8 cellular contexts compared by ENCODE assay signal in the genomic region with DNA sequence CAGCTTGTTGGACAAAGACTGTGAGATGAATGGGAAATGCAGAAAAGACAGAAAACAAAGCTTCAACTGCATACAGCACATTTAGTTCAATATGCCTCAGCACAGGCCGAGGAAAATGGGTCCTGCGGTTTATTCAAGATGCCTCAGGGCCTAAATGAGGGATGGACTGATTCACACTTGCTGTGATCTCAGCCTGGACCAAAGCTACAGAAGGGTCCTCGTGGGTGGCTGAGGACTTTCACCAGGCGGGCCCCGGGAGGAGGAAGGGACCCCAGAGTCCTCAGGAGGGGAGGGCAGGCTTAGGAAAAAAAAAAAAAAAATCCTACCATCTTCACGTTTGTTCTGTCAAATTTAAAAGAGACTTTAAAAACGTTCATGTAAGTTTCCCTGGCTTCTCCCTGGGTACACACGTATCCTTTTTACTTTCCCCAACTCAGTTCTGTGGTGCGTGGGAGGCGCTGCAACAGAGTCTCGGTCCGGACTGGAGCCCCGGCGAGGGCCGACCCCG. TPM values are rescaled to one million over a fixed set of nuclear protein-coding genes. Genes with fewer than 3 reads are reported as not detected.
DNase-seq lines count a peak whose midpoint lies in the region; ATAC-seq and TF ChIP-seq lines count a peak whose summit lies in the region.

No MANE protein-coding gene starts in this region.

- H3K4me1 ChIP-seq in heart right ventricle (peaks cover 0 to 28% (median 16%) of the 10 kb centered on the region in 9 donors), sigmoid colon (peaks cover 0 to 26% (median 22%) of the 10 kb centered on the region in 4 donors)

- peak overlapping the region; percentile 74 for H3K4me3 Mint-ChIP-seq in activated CD8-positive, alpha-beta memory T cell treated with anti-CD3 and anti-CD28 coated beads, Interleukin-2, amount 10 ng/mL, durations not matched to agents 7 days and 5 days
- peak overlapping the region; percentile 75 for H3K4me3 Mint-ChIP-seq in activated naive CD4-positive, alpha-beta T cell treated with anti-CD3 and anti-CD28 coated beads, Interleukin-2, amount 10 ng/mL, durations not matched to agents 7 days and 5 days

- CTCF ChIA-PET in activated CD8-positive, alpha-beta memory T cell treated with anti-CD3 and anti-CD28 coated beads, Interleukin-2, amount 10 ng/mL, durations not matched to agents 7 days and 5 days (lab: Charles Lee) = interaction anchor here (0.5 to 5.3 kb wide), 31 partner anchors 9 to 1310 kb away, joined by 3 to 26 read pairs (median 4); a partner anchor contains a TSS
- CTCF ChIA-PET in activated naive CD4-positive, alpha-beta T cell treated with anti-CD3 and anti-CD28 coated beads, Interleukin-2, amount 10 ng/mL, durations not matched to agents 7 days and 5 days (lab: Charles Lee) = interaction anchor here (0.6 to 2.0 kb wide), 13 partner anchors 9 to 481 kb away, joined by 3 to 10 read pairs (median 5); a partner anchor contains a TSS

- no peak for TF ChIP-seq EP300 in sigmoid colon (IDR thresholded peaks at IDR 0.05)

- intact Hi-C loops in heart right ventricle (cut with DNase I) = loop anchor here in 3 of 10 donors (5.0 to 10.0 kb wide), 4 partner anchors 161 to 363 kb away; a partner anchor contains a TSS
- intact Hi-C loops in sigmoid colon (cut with DNase I) = loop anchor here (2.0 to 10.0 kb wide), 4 partner anchors 23 to 1143 kb away; a partner anchor contains a TSS

- H3K27ac Mint-ChIP-seq in activated CD8-positive, alpha-beta memory T cell treated with anti-CD3 and anti-CD28 coated beads, Interleukin-2, amount 10 ng/mL, durations not matched to agents 7 days and 5 days = peak overlapping the region; percentile 77
- H3K27ac Mint-ChIP-seq in activated naive CD4-positive, alpha-beta T cell treated with anti-CD3 and anti-CD28 coated beads, Interleukin-2, amount 10 ng/mL, durations not matched to agents 7 days and 5 days = peak overlapping the region; percentile 82

- peak in 1 of 2 donors; percentile 20 for TF ChIP-seq POLR2A in sigmoid colon (IDR thresholded peaks at IDR 0.05)

- H3K4me3 ChIP-seq in HL-60 (replicated peaks; ENCODE audit: insufficient read depth, low read length) (peak overlapping the region; percentile 43), heart right ventricle (peak overlapping the region; percentile 7 to 64 (median 60)), sigmoid colon (peak overlapping the region; percentile 28 to 75 (median 64))

- H3K36me3 ChIP-seq in heart right ventricle = peaks cover 0 to 20% (median 2%) of the 10 kb centered on the region in 9 donors
- peaks cover 3 to 17% (median 5%) of the 10 kb centered on the region in 4 donors for H3K36me3 ChIP-seq in sigmoid colon

- H3K4me1 Mint-ChIP-seq in activated CD8-positive, alpha-beta memory T cell treated with anti-CD3 and anti-CD28 coated beads, Interleukin-2, amount 10 ng/mL, durations not matched to agents 7 days and 5 days = peaks cover 26% of the 10 kb centered on the region
- peaks cover 30% of the 10 kb centered on the region for H3K4me1 Mint-ChIP-seq in activated naive CD4-positive, alpha-beta T cell treated with anti-CD3 and anti-CD28 coated beads, Interleukin-2, amount 10 ng/mL, durations not matched to agents 7 days and 5 days

- peaks cover 7% of the 10 kb centered on the region for H3K36me3 Mint-ChIP-seq in activated CD8-positive, alpha-beta memory T cell treated with anti-CD3 and anti-CD28 coated beads, Interleukin-2, amount 10 ng/mL, durations not matched to agents 7 days and 5 days
- H3K36me3 Mint-ChIP-seq in activated naive CD4-positive, alpha-beta T cell treated with anti-CD3 and anti-CD28 coated beads, Interleukin-2, amount 10 ng/mL, durations not matched to agents 7 days and 5 days = peaks cover 12% of the 10 kb centered on the region

- DNase-seq in activated CD8-positive, alpha-beta memory T cell treated with anti-CD3 and anti-CD28 coated beads, Interleukin-2, amount 10 ng/mL, durations not matched to agents 7 days and 5 days = no peak
- DNase-seq in activated CD8-positive, alpha-beta memory T cell treated with anti-CD3 and anti-CD28 coated beads, Interleukin-2, amount 50 U/mL, for 48 hours = no peak
- no peak for DNase-seq in HL-60 (ENCODE audit: low read depth in 1 of 2, low spot score in 1 of 2)
- DNase-seq in activated naive CD4-positive, alpha-beta T cell treated with anti-CD3 and anti-CD28 coated beads, Interleukin-2, amount 10 ng/mL, durations not matched to agents 7 days and 5 days = no peak
- DNase-seq in heart right ventricle = peak in 1 of 2 donors; percentile 14
- DNase-seq in sigmoid colon = no peak
- DNase-seq in central memory CD4-positive, alpha-beta T cell = no peak

- WGBS in heart right ventricle, 2 donors = 8 to 14% methylated on average over 16 of the region's 16 CpGs
- WGBS in sigmoid colon, 2 donors = 3 to 6% methylated on average over 16 of the region's 16 CpGs

- H3K9me3 ChIP-seq in heart right ventricle (no peaks in the 10 kb centered on the region), sigmoid colon (no peaks in the 10 kb centered on the region)

- H3K27me3 ChIP-seq in HL-60 (ENCODE audit: insufficient read depth, poor library complexity, severe bottlenecking) (no peaks in the 10 kb centered on the region), heart right ventricle (no peaks in the 10 kb centered on the region), sigmoid colon (no peaks in the 10 kb centered on the region)

- H3K27ac ChIP-seq in HL-60 (replicated peaks) (peak overlapping the region; percentile 29; the same call in 1 of the 2 replicates), heart right ventricle (peak overlapping the region; percentile 64 to 97 (median 90)), sigmoid colon (peak overlapping the region; percentile 90 to 97 (median 93))

- H3K27me3 Mint-ChIP-seq in activated CD8-positive, alpha-beta memory T cell treated with anti-CD3 and anti-CD28 coated beads, Interleukin-2, amount 10 ng/mL, durations not matched to agents 7 days and 5 days = no peaks in the 10 kb centered on the region
- H3K27me3 Mint-ChIP-seq in activated naive CD4-positive, alpha-beta T cell treated with anti-CD3 and anti-CD28 coated beads, Interleukin-2, amount 10 ng/mL, durations not matched to agents 7 days and 5 days = no peaks in the 10 kb centered on the region

- TF ChIP-seq CTCF in HL-60 (IDR thresholded peaks at IDR 0.05; ENCODE audit: insufficient read depth, low read length) (no peak), heart right ventricle (IDR thresholded peaks at IDR 0.05) (no peak), sigmoid colon (IDR thresholded peaks at IDR 0.05) (no peak)

- H3K9me3 Mint-ChIP-seq in activated CD8-positive, alpha-beta memory T cell treated with anti-CD3 and anti-CD28 coated beads, Interleukin-2, amount 10 ng/mL, durations not matched to agents 7 days and 5 days (ENCODE audit: low read depth) = no peaks in the 10 kb centered on the region
- no peaks in the 10 kb centered on the region for H3K9me3 Mint-ChIP-seq in activated naive CD4-positive, alpha-beta T cell treated with anti-CD3 and anti-CD28 coated beads, Interleukin-2, amount 10 ng/mL, durations not matched to agents 7 days and 5 days

- ATAC-seq in activated CD8-positive, alpha-beta memory T cell treated with anti-CD3 and anti-CD28 coated beads, Interleukin-2, amount 10 ng/mL, durations not matched to agents 7 days and 5 days = peak; percentile 8
- peak in 7 of 8 donors; percentile 2 to 31 (median 15) for ATAC-seq in heart right ventricle
- no peak for ATAC-seq in HG03521 (IDR thresholded peaks at IDR 0.05; ENCODE audit: unreplicated experiment)

RNA-seq across cellular contexts. Expression of a gene that starts 0.6 kb away (rescaled TPM):
- total RNA-seq in activated CD8-positive, alpha-beta memory T cell treated with anti-CD3 and anti-CD28 coated beads, Interleukin-2, amount 10 ng/mL, durations not matched to agents 7 days and 5 days = 10 to 100 TPM; 14.8 to 15.5 TPM
- total RNA-seq in heart right ventricle (1 to 10 TPM; 2.6 to 6.0 (median 3.3) TPM), sigmoid colon (10 to 100 TPM in 3 of 4 donors, 1 to 10 TPM in 1; 8.4 to 15.2 (median 11.3) TPM)
- polyA plus RNA-seq in heart right ventricle (1 to 10 TPM; 2.5 to 6.1 TPM), sigmoid colon (1 to 10 TPM; 1.2 to 9.4 (median 2.4) TPM)

RNA-seq across cellular contexts. Expression of a gene that starts 21.9 kb away (rescaled TPM):
- total RNA-seq in activated CD8-positive, alpha-beta memory T cell treated with anti-CD3 and anti-CD28 coated beads, Interleukin-2, amount 10 ng/mL, durations not matched to agents 7 days and 5 days = 10 to 100 TPM; 12.8 to 14.2 TPM
- total RNA-seq in heart right ventricle = 1 to 10 TPM; 3.7 to 5.9 (median 4.8) TPM
- polyA plus RNA-seq in heart right ventricle = 1 to 10 TPM; 3.6 to 5.5 TPM
- total RNA-seq in sigmoid colon = 10 to 100 TPM in 1 of 4 donors, 1 to 10 TPM in 3; 4.1 to 13.6 (median 5.7) TPM
- 1 to 10 TPM; 4.4 to 9.0 (median 6.0) TPM for polyA plus RNA-seq in sigmoid colon

Comparison
In these comparisons a context has a peak if more than half of its experiments do, and no peak if none do; other contexts are left out.
1. H3K27ac ChIP-seq: peak in every context shown above with its lines; median percentile 93 in sigmoid colon; 90 in heart right ventricle; 29 in HL-60.